Comparison of ENCODE assay signal across 1 cellular context in the genomic region with DNA sequence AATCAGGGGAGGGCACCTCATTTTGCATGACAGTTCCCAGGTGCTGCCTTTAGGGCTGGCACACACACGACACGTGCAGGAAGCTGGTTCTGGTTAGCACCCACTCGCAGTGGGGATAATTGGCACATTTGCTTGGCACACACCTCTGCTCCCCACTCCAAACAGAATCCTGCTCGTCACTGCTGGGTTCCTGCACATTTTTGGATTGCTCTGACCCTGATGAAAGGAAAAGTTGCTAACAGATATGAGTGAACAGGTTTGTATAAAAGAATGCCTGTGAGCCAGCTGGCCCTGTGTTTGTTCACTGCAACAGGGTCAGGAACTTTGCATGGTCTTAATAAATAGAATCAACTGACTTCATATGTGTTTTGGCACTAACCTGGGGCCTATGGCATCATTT.
TF ChIP-seq lines count a peak whose summit lies in the region.

No MANE protein-coding gene starts in this region.

TF ChIP-seq in HepG2, 621 proteins besides CTCF, POLR2A, EP300 and RAD21:
- TF ChIP-seq, protein P1, sequence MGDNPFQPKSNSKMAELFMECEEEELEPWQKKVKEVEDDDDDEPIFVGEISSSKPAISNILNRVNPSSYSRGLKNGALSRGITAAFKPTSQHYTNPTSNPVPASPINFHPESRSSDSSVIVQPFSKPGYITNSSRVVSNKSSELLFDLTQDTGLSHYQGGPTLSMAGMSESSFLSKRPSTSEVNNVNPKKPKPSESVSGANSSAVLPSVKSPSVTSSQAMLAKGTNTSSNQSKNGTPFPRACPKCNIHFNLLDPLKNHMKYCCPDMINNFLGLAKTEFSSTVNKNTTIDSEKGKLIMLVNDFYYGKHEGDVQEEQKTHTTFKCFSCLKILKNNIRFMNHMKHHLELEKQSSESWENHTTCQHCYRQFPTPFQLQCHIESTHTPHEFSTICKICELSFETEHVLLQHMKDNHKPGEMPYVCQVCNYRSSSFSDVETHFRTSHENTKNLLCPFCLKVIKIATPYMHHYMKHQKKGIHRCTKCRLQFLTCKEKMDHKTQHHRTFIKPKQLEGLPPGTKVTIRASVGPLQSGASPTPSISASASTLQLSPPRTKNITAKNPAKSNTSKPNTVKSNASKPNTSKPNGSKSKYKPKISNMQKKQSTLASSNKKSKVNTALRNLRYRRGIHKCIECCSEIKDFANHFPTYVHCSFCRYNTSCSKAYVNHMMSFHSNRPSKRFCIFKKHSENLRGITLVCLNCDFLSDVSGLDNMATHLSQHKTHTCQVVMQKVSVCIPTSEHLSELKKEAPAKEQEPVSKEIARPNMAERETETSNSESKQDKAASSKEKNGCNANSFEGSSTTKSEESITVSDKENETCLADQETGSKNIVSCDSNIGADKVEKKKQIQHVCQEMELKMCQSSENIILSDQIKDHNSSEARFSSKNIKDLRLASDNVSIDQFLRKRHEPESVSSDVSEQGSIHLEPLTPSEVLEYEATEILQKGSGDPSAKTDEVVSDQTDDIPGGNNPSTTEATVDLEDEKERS (CRISPR knock-in tag; IDR thresholded peaks at IDR 0.05), result no peak
- no peak for TF ChIP-seq TAF15 (IDR thresholded peaks at IDR 0.05; ENCODE audit: low read depth, low read length, poor library complexity, severe bottlenecking)
- no peak for TF ChIP-seq GLI4 (CRISPR knock-in tag; IDR thresholded peaks at IDR 0.05; ENCODE audit: borderline replicate concordance)
- TF ChIP-seq, protein P2, sequence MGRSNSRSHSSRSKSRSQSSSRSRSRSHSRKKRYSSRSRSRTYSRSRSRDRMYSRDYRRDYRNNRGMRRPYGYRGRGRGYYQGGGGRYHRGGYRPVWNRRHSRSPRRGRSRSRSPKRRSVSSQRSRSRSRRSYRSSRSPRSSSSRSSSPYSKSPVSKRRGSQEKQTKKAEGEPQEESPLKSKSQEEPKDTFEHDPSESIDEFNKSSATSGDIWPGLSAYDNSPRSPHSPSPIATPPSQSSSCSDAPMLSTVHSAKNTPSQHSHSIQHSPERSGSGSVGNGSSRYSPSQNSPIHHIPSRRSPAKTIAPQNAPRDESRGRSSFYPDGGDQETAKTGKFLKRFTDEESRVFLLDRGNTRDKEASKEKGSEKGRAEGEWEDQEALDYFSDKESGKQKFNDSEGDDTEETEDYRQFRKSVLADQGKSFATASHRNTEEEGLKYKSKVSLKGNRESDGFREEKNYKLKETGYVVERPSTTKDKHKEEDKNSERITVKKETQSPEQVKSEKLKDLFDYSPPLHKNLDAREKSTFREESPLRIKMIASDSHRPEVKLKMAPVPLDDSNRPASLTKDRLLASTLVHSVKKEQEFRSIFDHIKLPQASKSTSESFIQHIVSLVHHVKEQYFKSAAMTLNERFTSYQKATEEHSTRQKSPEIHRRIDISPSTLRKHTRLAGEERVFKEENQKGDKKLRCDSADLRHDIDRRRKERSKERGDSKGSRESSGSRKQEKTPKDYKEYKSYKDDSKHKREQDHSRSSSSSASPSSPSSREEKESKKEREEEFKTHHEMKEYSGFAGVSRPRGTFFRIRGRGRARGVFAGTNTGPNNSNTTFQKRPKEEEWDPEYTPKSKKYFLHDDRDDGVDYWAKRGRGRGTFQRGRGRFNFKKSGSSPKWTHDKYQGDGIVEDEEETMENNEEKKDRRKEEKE (IDR thresholded peaks at IDR 0.05), result no peak
- no peak for TF ChIP-seq MIER2 (CRISPR knock-in tag; IDR thresholded peaks at IDR 0.05)
- no peak for TF ChIP-seq ZNF749 (CRISPR knock-in tag; IDR thresholded peaks at IDR 0.05; ENCODE audit: borderline replicate concordance)
- no peak for TF ChIP-seq GABPB1 (CRISPR knock-in tag; IDR thresholded peaks at IDR 0.05)
- no peak for TF ChIP-seq TEAD2 (CRISPR knock-in tag; IDR thresholded peaks at IDR 0.05)
- TF ChIP-seq NCOR1 (IDR thresholded peaks at IDR 0.05; ENCODE audit: borderline replicate concordance, low read length), result no peak
- TF ChIP-seq SMAD1 (CRISPR knock-in tag; IDR thresholded peaks at IDR 0.05; ENCODE audit: borderline replicate concordance, low read depth), result no peak
- no peak for TF ChIP-seq ZNF337 (CRISPR knock-in tag; IDR thresholded peaks at IDR 0.05; ENCODE audit: borderline replicate concordance, low read depth)
- no peak for TF ChIP-seq ZNF143 (CRISPR knock-in tag; IDR thresholded peaks at IDR 0.05)
